14 cellular contexts compared by ENCODE assay signal in genomic region chr18:44823782-44824181, GRCh38.
DNase-seq lines count a peak whose midpoint lies in the region; ATAC-seq, FAIRE-seq and TF ChIP-seq lines count a peak whose summit lies in the region.
"Had no signal": no experiment of that assay in that cellular context is flagged by ENCODE, and none has a peak within 500 bp of the region (broad histone marks: within the 10 kb centered on the region; RNA-seq: fewer than 3 reads in every experiment).

No MANE protein-coding gene starts in this region.

- H3K9ac ChIP-seq in HepG2 (ENCODE audit: insufficient read depth, low read depth, low read length), result no peak overlapping the region

- H3K36me3 Mint-ChIP-seq in activated B cell treated with CpG ODN at 0.5 μM for 24 hours (ENCODE audit: low read depth), result peaks cover 17% of the 10 kb centered on the region

- no peaks in the 10 kb centered on the region for H3K9me3 ChIP-seq in HepG2 (ENCODE audit: low read length)
- H3K9me3 ChIP-seq in heart right ventricle, result no peaks in the 10 kb centered on the region
- no peaks in the 10 kb centered on the region for H3K9me3 ChIP-seq in spleen
- H3K9me3 ChIP-seq: esophagus squamous epithelium, left lung, vagina had no signal

- ATAC-seq in activated B cell treated with CpG ODN at 0.5 μM for 24 hours (ENCODE audit: low read depth) (peak; percentile 38), HepG2 (no peak), heart right ventricle (no peak)
- ATAC-seq: K562, left lung had no signal

- no peak overlapping the region for H3K27ac Mint-ChIP-seq in activated B cell treated with CpG ODN at 0.5 μM for 24 hours

- in situ Hi-C loops in HepG2 (cut with HindIII; ENCODE audit: extremely low pct_ligation_motif_present, low pct_unique_long_range_greater_than_20kb), result no loop called here

- H3K4me3 ChIP-seq in HepG2 (replicated peaks in 1 of 3; ENCODE audit: insufficient read depth in 1 of 3, low read depth in 2 of 3, low read length in 3 of 3) (no peak overlapping the region), heart right ventricle (no peak overlapping the region), spleen (no peak overlapping the region)
- H3K4me3 ChIP-seq: esophagus squamous epithelium, K562, left lung, vagina had no signal

- no peaks in the 10 kb centered on the region for H3K9me3 Mint-ChIP-seq in activated B cell treated with CpG ODN at 0.5 μM for 24 hours

- H3K4me1 Mint-ChIP-seq in activated B cell treated with CpG ODN at 0.5 μM for 24 hours, result peaks cover 67% of the 10 kb centered on the region

- no peak overlapping the region for H2AFZ ChIP-seq in HepG2 (ENCODE audit: low read length)

- TF ChIP-seq POLR2A in HepG2 (IDR thresholded peaks at IDR 0.05; ENCODE audit: insufficient read depth in 1 of 2, low read depth in 2 of 2, low read length in 2 of 2) (no peak), spleen (IDR thresholded peaks at IDR 0.05) (no peak)

- no peaks in the 10 kb centered on the region for H3K27me3 Mint-ChIP-seq in activated B cell treated with CpG ODN at 0.5 μM for 24 hours

- FAIRE-seq in HepG2 (lab: Jason Lieb, UNC), result no peak
- FAIRE-seq: K562 had no signal

- TF ChIP-seq EP300 in HepG2 (IDR thresholded peaks at IDR 0.05; ENCODE audit: low read depth in 2 of 2, low read length in 2 of 2) (no peak), HepG2 (CRISPR knock-in tag; IDR thresholded peaks at IDR 0.05; ENCODE audit: borderline replicate concordance) (no peak)

- peak; percentile 38 for DNase-seq in stimulated activated CD4-positive, alpha-beta T cell treated with anti-CD3 and anti-CD28 coated beads, Interleukin-1b, Interleukin-23, amount 100 ng/mL, for 48 hours
- no peak for DNase-seq in stimulated activated CD4-positive, alpha-beta T cell treated with anti-CD3 and anti-CD28 coated beads, Interleukin-2, amount 100 ng/mL, for 48 hours
- no peak for DNase-seq in activated B cell treated with CpG ODN at 0.5 μM for 24 hours
- peak; percentile 7 for DNase-seq in iris pigment epithelial cell (ENCODE audit: low read depth)
- no peak for DNase-seq in HepG2 (ENCODE audit: low spot score)
- no peak for DNase-seq in GOT3 (lab: John Stamatoyannopoulos, UW)
- no peak for DNase-seq in heart right ventricle
- DNase-seq in spleen, result no peak
- DNase-seq: activated CD4-positive, alpha-beta T cell treated with anti-CD3 and anti-CD28 coated beads, Interleukin-2, amount 50 U/mL, for 48 hours; esophagus squamous epithelium; left lung; posterior cingulate gyrus had no signal

- no TSS peak for BruUV-seq in HepG2 (replicated peaks; lab: Mats Ljungman, UMichigan)

- TF ChIP-seq RAD21 in HepG2 (CRISPR knock-in tag; IDR thresholded peaks at IDR 0.05), result no peak

- CTCF ChIA-PET in activated B cell treated with CpG ODN at 0.5 μM for 24 hours (lab: Charles Lee) (interaction anchor here (1.0 to 1.4 kb wide), 2 partner anchors 63 to 389 kb away, joined by 3 to 4 read pairs; no protein-coding TSS in a partner anchor), HepG2 (lab: Yijun Ruan, JAX; ENCODE audit: low intra/inter-chr PET ratio, low total read pairs) (no interaction called here)

- H3K27ac ChIP-seq in HepG2 (ENCODE audit: extremely low read length, insufficient read depth, low read length), result no peak overlapping the region
- no peak overlapping the region for H3K27ac ChIP-seq in heart right ventricle
- no peak overlapping the region for H3K27ac ChIP-seq in spleen
- H3K27ac ChIP-seq: left lung, vagina had no signal

- POLR2A ChIA-PET in activated B cell treated with CpG ODN at 0.5 μM for 24 hours (lab: Charles Lee), result interaction anchor here (0.6 to 2.7 kb wide), 5 partner anchors 65 to 144 kb away, joined by 3 to 15 read pairs (median 4); no protein-coding TSS in a partner anchor
- POLR2A ChIA-PET in HepG2 (lab: Yijun Ruan, JAX), result no interaction called here

- H3K4me1 ChIP-seq in HepG2 (ENCODE audit: insufficient read depth, low read length), result no peaks in the 10 kb centered on the region
- H3K4me1 ChIP-seq in heart right ventricle, result peaks cover 7 to 67% (median 26%) of the 10 kb centered on the region in 9 donors
- H3K4me1 ChIP-seq in spleen, result peaks cover 0 to 51% (median 20%) of the 10 kb centered on the region in 6 donors

- no peaks in the 10 kb centered on the region for H3K79me2 ChIP-seq in HepG2 (ENCODE audit: insufficient read depth, low read length)

- H3K4me3 Mint-ChIP-seq in activated B cell treated with CpG ODN at 0.5 μM for 24 hours, result no peak overlapping the region

- H3K36me3 ChIP-seq in HepG2 (replicated peaks in 1 of 2; ENCODE audit: control insufficient read depth in 1 of 2, insufficient read depth in 2 of 2, low read length in 2 of 2) (no peaks in the 10 kb centered on the region), heart right ventricle (no peaks in the 10 kb centered on the region), spleen (no peaks in the 10 kb centered on the region)
- H3K36me3 ChIP-seq: esophagus squamous epithelium, left lung, vagina had no signal

- H4K20me1 ChIP-seq in HepG2 (ENCODE audit: insufficient read depth, low read length), result no peaks in the 10 kb centered on the region

- intact Hi-C loops in activated B cell treated with CpG ODN at 0.5 μM for 24 hours (cut with micrococcal nuclease) (loop anchor here (2.0 kb wide), 2 partner anchors 19 to 65 kb away; no protein-coding TSS in a partner anchor), HepG2 (cut with micrococcal nuclease; ENCODE audit: unreplicated experiment) (no loop called here), heart right ventricle (cut with DNase I) (no loop called here), spleen (cut with DNase I; ENCODE audit: low total_unique reads) (no loop called here)

- no peak for TF ChIP-seq CTCF in activated B cell treated with CpG ODN at 0.5 μM for 24 hours (IDR thresholded peaks at IDR 0.05)
- TF ChIP-seq CTCF in HepG2 (CRISPR knock-in tag; IDR thresholded peaks at IDR 0.05), result no peak
- no peak for TF ChIP-seq CTCF in heart right ventricle (IDR thresholded peaks at IDR 0.05)
- no peak for TF ChIP-seq CTCF in spleen (IDR thresholded peaks at IDR 0.05 in 8 of 11, conservative IDR thresholded peaks at IDR 0.05 in 3 of 11)

- H3K27me3 ChIP-seq in HepG2 (ENCODE audit: control insufficient read depth in 1 of 2, insufficient read depth in 2 of 2, low read length in 2 of 2) (no peaks in the 10 kb centered on the region), heart right ventricle (no peaks in the 10 kb centered on the region), spleen (replicated peaks in 1 of 7) (no peaks in the 10 kb centered on the region)
- H3K27me3 ChIP-seq: esophagus squamous epithelium, left lung, vagina had no signal

- H3K4me2 ChIP-seq in HepG2 (ENCODE audit: low read depth, low read length), result no peak overlapping the region

TF ChIP-seq in HepG2, 621 proteins besides CTCF, POLR2A, EP300 and RAD21:
- TF ChIP-seq MAFK (conservative IDR thresholded peaks at IDR 0.05 in 1 of 2, IDR thresholded peaks at IDR 0.05 in 1 of 2; ENCODE audit: low read length in 2 of 2) (no peak), DBP (CRISPR knock-in tag; IDR thresholded peaks at IDR 0.05; ENCODE audit: not compliant biosample characterization) (no peak), ZNF235 (CRISPR knock-in tag; IDR thresholded peaks at IDR 0.05; ENCODE audit: borderline replicate concordance) (no peak), ZNF576 (CRISPR knock-in tag; IDR thresholded peaks at IDR 0.05) (no peak), TCF12 (IDR thresholded peaks at IDR 0.05) (no peak), TCF12 (CRISPR knock-in tag; IDR thresholded peaks at IDR 0.05) (no peak), ZNF292 (CRISPR knock-in tag; IDR thresholded peaks at IDR 0.05; ENCODE audit: borderline replicate concordance, low read depth) (no peak), HMG20B (CRISPR knock-in tag; conservative IDR thresholded peaks at IDR 0.05) (no peak)

Comparison
In these comparisons a context has a peak if more than half of its experiments do, and no peak if none do; other contexts are left out.
1. DNase-seq: peak in stimulated activated CD4-positive, alpha-beta T cell treated with anti-CD3 and anti-CD28 coated beads, Interleukin-1b, Interleukin-23, amount 100 ng/mL, for 48 hours (single experiment) and iris pigment epithelial cell (single experiment); none in stimulated activated CD4-positive, alpha-beta T cell treated with anti-CD3 and anti-CD28 coated beads, Interleukin-2, amount 100 ng/mL, for 48 hours (0 of 2), activated B cell treated with CpG ODN at 0.5 μM for 24 hours (single experiment), HepG2 (single experiment), GOT3 (single experiment), heart right ventricle (0 of 2) and spleen (single experiment).